ENCODE assay signal across 19 cellular contexts in the genomic region with DNA sequence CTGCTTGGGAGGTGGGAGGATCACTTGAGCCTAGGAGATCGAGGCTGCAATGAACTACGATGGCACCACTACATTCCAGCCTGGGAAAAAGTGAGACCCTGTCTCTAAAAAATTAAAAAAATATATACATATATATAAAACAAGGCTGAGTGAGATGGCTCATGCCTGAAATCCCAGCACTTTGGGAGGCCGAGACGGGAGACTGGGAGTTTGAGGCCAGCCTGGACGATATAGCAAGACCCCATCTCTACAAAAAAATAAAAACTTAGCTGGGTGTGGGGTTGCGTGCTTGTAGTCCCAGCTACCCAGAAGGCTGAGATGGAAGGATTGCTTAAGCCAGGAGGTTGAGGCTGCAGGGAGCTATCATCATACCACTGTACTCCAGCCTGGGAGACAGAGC.
A peak's percentile ranks its signal among the peaks of the same experiment; 100 is the strongest.
DNase-seq lines count a peak whose midpoint lies in the region; ATAC-seq, FAIRE-seq and TF ChIP-seq lines count a peak whose summit lies in the region.
"Had no signal": no experiment of that assay in that cellular context is flagged by ENCODE, and none has a peak within 500 bp of the region (broad histone marks: within the 10 kb centered on the region; RNA-seq: fewer than 3 reads in every experiment).

No MANE protein-coding gene starts in this region.

- peak overlapping the region; percentile 98 for H2AFZ ChIP-seq in K562 (ENCODE audit: low read depth, low read length)

- H4K20me1 ChIP-seq in K562 (replicated peaks; ENCODE audit: control insufficient read depth, insufficient read depth, low read length) = no peaks in the 10 kb centered on the region

- H3K36me3 Mint-ChIP-seq in activated T-cell treated with anti-CD3 and anti-CD28 coated beads, Interleukin-2, amount 50 U/mL, for 4 hours (ENCODE audit: insufficient read depth) = peaks cover 21% of the 10 kb centered on the region
- peaks cover 13% of the 10 kb centered on the region for H3K36me3 Mint-ChIP-seq in natural killer cell treated with Interleukin-12 subunit alpha and Interleukin-12 subunit beta and Interleukin-15 and Interleukin-18, amount 100 ng/mL, for 72 hours

- no peaks in the 10 kb centered on the region for H3K27me3 Mint-ChIP-seq in activated T-cell treated with anti-CD3 and anti-CD28 coated beads, Interleukin-2, amount 50 U/mL, for 4 hours (ENCODE audit: low read depth)
- no peaks in the 10 kb centered on the region for H3K27me3 Mint-ChIP-seq in natural killer cell treated with Interleukin-12 subunit alpha and Interleukin-12 subunit beta and Interleukin-15 and Interleukin-18, amount 100 ng/mL, for 72 hours
- H3K27me3 Mint-ChIP-seq: central memory CD8-positive, alpha-beta T cell had no signal

- H3K4me1 Mint-ChIP-seq in activated T-cell treated with anti-CD3 and anti-CD28 coated beads, Interleukin-2, amount 50 U/mL, for 4 hours (ENCODE audit: low read depth) = peaks cover 63% of the 10 kb centered on the region
- peaks cover 70 to 72% of the 10 kb centered on the region in 2 donors for H3K4me1 Mint-ChIP-seq in natural killer cell treated with Interleukin-12 subunit alpha and Interleukin-12 subunit beta and Interleukin-15 and Interleukin-18, amount 100 ng/mL, for 72 hours (ENCODE audit: low read depth in 2 of 2)

- peak overlapping the region; percentile 75 for H3K4me2 ChIP-seq in K562 (ENCODE audit: insufficient read depth, low read length)

- no TSS peak for BruUV-seq in K562 (replicated peaks; lab: Mats Ljungman, UMichigan)

- CTCF ChIA-PET in K562 (lab: Yijun Ruan, JAX; ENCODE audit: low intra/inter-chr PET ratio) = no interaction called here

- H3K4me3 ChIP-seq in Peyer's patch = no peak overlapping the region
- H3K4me3 ChIP-seq in K562 = no peak overlapping the region
- H3K4me3 ChIP-seq: left ventricle myocardium inferior, psoas muscle, testis had no signal

- POLR2A ChIA-PET in K562 (lab: Yijun Ruan, JAX) = interaction anchor here (0.6 to 2.0 kb wide), 6 partner anchors 8 to 198 kb away, joined by 3 to 8 read pairs (median 5); no protein-coding TSS in a partner anchor

- H3K27me3 ChIP-seq in Peyer's patch (no peaks in the 10 kb centered on the region), K562 (ENCODE audit: control insufficient read depth in 2 of 2, insufficient read depth in 2 of 2, low read length in 2 of 2) (no peaks in the 10 kb centered on the region)
- H3K27me3 ChIP-seq: testis had no signal

- 63% methylated on average over 6 of the region's 6 CpGs for WGBS in K562 (ENCODE audit: insufficient coverage, low coverage, missing lambda C conversion rate)

- H3K27ac ChIP-seq in Peyer's patch (no peak overlapping the region), K562 (ENCODE audit: extremely low read depth, low read depth, low read length) (peak overlapping the region; percentile 99)
- H3K27ac ChIP-seq: left ventricle myocardium inferior, psoas muscle, testis had no signal

- H3K79me2 ChIP-seq in K562 (ENCODE audit: control insufficient read depth, insufficient read depth, low read length) = no peaks in the 10 kb centered on the region

- in situ Hi-C loops in K562 (cut with MboI) = no loop called here

- ATAC-seq in activated T-cell treated with anti-CD3 and anti-CD28 coated beads, Interleukin-2, amount 50 U/mL, for 4 hours = no peak
- ATAC-seq in K562 (peak; percentile 24), GM21786 (IDR thresholded peaks at IDR 0.05; ENCODE audit: unreplicated experiment) (no peak)
- no peak for ATAC-seq in natural killer cell treated with Interleukin-12 subunit alpha and Interleukin-12 subunit beta and Interleukin-15 and Interleukin-18, amount 100 ng/mL, for 72 hours
- ATAC-seq: HepG2, psoas muscle had no signal

- TF ChIP-seq POLR2A in Peyer's patch (IDR thresholded peaks at IDR 0.05) (no peak), K562 (conservative IDR thresholded peaks at IDR 0.05) (no peak)

- no peaks in the 10 kb centered on the region for H3K9me1 ChIP-seq in K562 (ENCODE audit: control insufficient read depth, insufficient read depth, low read length)

- no peaks in the 10 kb centered on the region for H3K36me3 ChIP-seq in Peyer's patch
- 0 out of 3 replicates have a peak, but pooled peaks cover 6% of the 10 kb centered on the region for H3K36me3 ChIP-seq in K562 (ENCODE audit: control insufficient read depth, insufficient read depth, low read length)
- H3K36me3 ChIP-seq: left ventricle myocardium inferior had no signal

- no peak for TF ChIP-seq RAD21 in K562 (CRISPR knock-in tag; conservative IDR thresholded peaks at IDR 0.05 in 1 of 2, IDR thresholded peaks at IDR 0.05 in 1 of 2)

- TF ChIP-seq EP300 in K562 (IDR thresholded peaks at IDR 0.05; ENCODE audit: low read length) = no peak

- H3K27ac Mint-ChIP-seq in natural killer cell treated with Interleukin-12 subunit alpha and Interleukin-12 subunit beta and Interleukin-15 and Interleukin-18, amount 100 ng/mL, for 72 hours = peak overlapping the region; percentile 73 to 96

- H3K9ac ChIP-seq in K562 (ENCODE audit: insufficient read depth in 1 of 2, low read depth in 2 of 2, low read length in 2 of 2) = peak overlapping the region in 1 of 2 experiments; percentile 82; a peak in 2 of 4 replicates

- no peak overlapping the region for H3K4me3 Mint-ChIP-seq in activated T-cell treated with anti-CD3 and anti-CD28 coated beads, Interleukin-2, amount 50 U/mL, for 4 hours
- H3K4me3 Mint-ChIP-seq in natural killer cell treated with Interleukin-12 subunit alpha and Interleukin-12 subunit beta and Interleukin-15 and Interleukin-18, amount 100 ng/mL, for 72 hours = peak overlapping the region; percentile 70
- H3K4me3 Mint-ChIP-seq: central memory CD8-positive, alpha-beta T cell had no signal

- intact Hi-C loops in K562 (cut with micrococcal nuclease) = loop anchor here (5.0 kb wide), 1 partner anchor 86 kb away; the partner anchor contains the start of gene CARD11

- FAIRE-seq in K562 (lab: Jason Lieb, UNC) = no peak
- FAIRE-seq: HepG2, TTC549 had no signal

- H3K9me3 ChIP-seq in Peyer's patch (no peaks in the 10 kb centered on the region), K562 (replicated peaks; ENCODE audit: control insufficient read depth, insufficient read depth, low read depth, low read length) (no peaks in the 10 kb centered on the region)
- H3K9me3 ChIP-seq: psoas muscle, testis had no signal

- TF ChIP-seq CTCF in Peyer's patch (IDR thresholded peaks at IDR 0.05) (no peak), K562 (IDR thresholded peaks at IDR 0.05 in 2 of 3, conservative IDR thresholded peaks at IDR 0.05 in 1 of 3; ENCODE audit: insufficient read depth in 2 of 3, low read depth in 1 of 3, low read length in 3 of 3) (no peak)

- H3K9me3 Mint-ChIP-seq in activated T-cell treated with anti-CD3 and anti-CD28 coated beads, Interleukin-2, amount 50 U/mL, for 4 hours = peaks cover 2% of the 10 kb centered on the region
- H3K9me3 Mint-ChIP-seq in natural killer cell treated with Interleukin-12 subunit alpha and Interleukin-12 subunit beta and Interleukin-15 and Interleukin-18, amount 100 ng/mL, for 72 hours = no peaks in the 10 kb centered on the region
- H3K9me3 Mint-ChIP-seq: central memory CD8-positive, alpha-beta T cell had no signal

- peak; percentile 13 for DNase-seq in activated T-cell treated with anti-CD3 and anti-CD28 coated beads, Interleukin-2, amount 50 U/mL, for 1 hour
- no peak for DNase-seq in activated T-cell treated with anti-CD3 and anti-CD28 coated beads, Interleukin-2, amount 50 U/mL, for 4 hours
- peak in 2 of 3 donors; percentile 9 to 14 for DNase-seq in Peyer's patch
- no peak for DNase-seq in K562 (ENCODE audit: extremely low read depth in 1 of 4, low spot score in 3 of 4)
- no peak for DNase-seq in natural killer cell treated with Interleukin-12 subunit alpha and Interleukin-12 subunit beta and Interleukin-15 and Interleukin-18, amount 100 ng/mL, for 72 hours (ENCODE audit: low spot score)
- no peak for DNase-seq in NOMO-1 (lab: John Stamatoyannopoulos, UW; ENCODE audit: unreplicated experiment in 2 of 2)
- DNase-seq in NCI-H1694 (lab: John Stamatoyannopoulos, UW) = no peak
- DNase-seq: activated CD4-positive, alpha-beta T cell treated with anti-CD3 and anti-CD28 coated beads, Interleukin-2, amount 50 U/mL, for 1 hour; activated gamma-delta T cell; DMS79 treated with DMSO at 0.1 percent for 48 hours; effector CD4-positive, alpha-beta T cell; left ventricle myocardium inferior; NCI-H1436; psoas muscle; testis had no signal

- H3K4me1 ChIP-seq in Peyer's patch = peaks cover 0 to 8% (median 0%) of the 10 kb centered on the region in 4 donors
- H3K4me1 ChIP-seq in K562 (replicated peaks in 1 of 2; ENCODE audit: control insufficient read depth in 2 of 2, insufficient read depth in 2 of 2, low read length in 2 of 2) = peaks cover 49 to 51% of the 10 kb centered on the region in 2 experiments
- H3K4me1 ChIP-seq: left ventricle myocardium inferior, psoas muscle, testis had no signal

TF ChIP-seq in K562, 482 proteins besides CTCF, POLR2A, EP300 and RAD21:
- peak; percentile 51 for TF ChIP-seq ZNF121 (CRISPR knock-in tag; conservative IDR thresholded peaks at IDR 0.05)
- TF ChIP-seq CSDE1 (IDR thresholded peaks at IDR 0.05) = no peak
- TF ChIP-seq NFRKB (IDR thresholded peaks at IDR 0.05; ENCODE audit: low read depth) = peak; percentile 13
- peak; percentile 13 for TF ChIP-seq BRD9 (IDR thresholded peaks at IDR 0.05; ENCODE audit: low read depth, partially characterized antibody)

Comparison
In these comparisons a context has a peak if more than half of its experiments do, and no peak if none do; other contexts are left out.
1. DNase-seq: peak in activated T-cell treated with anti-CD3 and anti-CD28 coated beads, Interleukin-2, amount 50 U/mL, for 1 hour (single experiment) and Peyer's patch (2 of 3); none in activated T-cell treated with anti-CD3 and anti-CD28 coated beads, Interleukin-2, amount 50 U/mL, for 4 hours (single experiment), K562 (0 of 4), natural killer cell treated with Interleukin-12 subunit alpha and Interleukin-12 subunit beta and Interleukin-15 and Interleukin-18, amount 100 ng/mL, for 72 hours (single experiment), NOMO-1 (0 of 2) and NCI-H1694 (single experiment).